Comparison of ENCODE assay signal across 8 cellular contexts in genomic region chr16:56357291-56357764, GRCh38.
DNase-seq lines count a peak whose midpoint lies in the region; ATAC-seq and TF ChIP-seq lines count a peak whose summit lies in the region.

No MANE protein-coding gene starts in this region.

- H3K27ac ChIP-seq in AG04450 (ENCODE audit: low read depth, low read length) (peak overlapping the region; percentile 94), HCT116 (ENCODE audit: low read depth, low read length) (no peak overlapping the region), heart left ventricle (peak overlapping the region in 10 of 12 donors; percentile 11 to 74 (median 37))

- CTCF ChIA-PET in AG04450 (lab: Charles Lee): interaction anchor here (0.8 to 3.7 kb wide), 5 partner anchors 13 to 94 kb away, joined by 3 to 28 read pairs (median 7); partner anchors contain the start of genes NUDT21 and OGFOD1
- CTCF ChIA-PET in HCT116 (lab: Charles Lee): interaction anchor here (1.2 to 2.2 kb wide), 7 partner anchors 8 to 411 kb away, joined by 3 to 33 read pairs (median 4); no protein-coding TSS in a partner anchor

- H3K27me3 ChIP-seq in AG04450 (ENCODE audit: control insufficient read depth, insufficient read depth, low read length) (no peaks in the 10 kb centered on the region), HCT116 (ENCODE audit: insufficient read depth, low read length) (no peaks in the 10 kb centered on the region), heart left ventricle (no peaks in the 10 kb centered on the region)

- H3K4me1 ChIP-seq in HCT116 (ENCODE audit: control insufficient read depth in 1 of 2, insufficient read depth in 2 of 2, low read length in 2 of 2) (peaks cover 13 to 16% of the 10 kb centered on the region in 2 experiments; a peak in 3 of 4 replicates), heart left ventricle (peaks cover 0 to 14% (median 8%) of the 10 kb centered on the region in 12 donors)

- H3K9me3 ChIP-seq in AG04450 (ENCODE audit: control insufficient read depth, insufficient read depth, low read length): no peaks in the 10 kb centered on the region
- no peaks in the 10 kb centered on the region for H3K9me3 ChIP-seq in HCT116 (ENCODE audit: control insufficient read depth in 1 of 2, insufficient read depth in 1 of 2, low read depth in 1 of 2, low read length in 2 of 2)
- no peaks in the 10 kb centered on the region for H3K9me3 ChIP-seq in heart left ventricle

- TF ChIP-seq RAD21 in HCT116 (IDR thresholded peaks at IDR 0.05; ENCODE audit: low read depth): no peak

- BruUV-seq in HCT116 (replicated peaks; lab: Mats Ljungman, UMichigan): no TSS peak

- peak overlapping the region; percentile 42; the same call in 1 of the 2 replicates for H3K9ac ChIP-seq in HCT116 (ENCODE audit: low read length)

- H3K4me2 ChIP-seq in HCT116 (ENCODE audit: low read length): peak overlapping the region; percentile 79

- RAD21 ChIA-PET in HCT116 (lab: Charles Lee; ENCODE audit: low non-redundant PET in 1 of 2, low total read pairs in 2 of 2, uncharacterized antibody in 2 of 2, unreplicated experiment in 2 of 2): no interaction called here

- ATAC-seq in HCT116: no peak
- peak in 3 of 4 donors; percentile 8 to 33 (median 18) for ATAC-seq in heart left ventricle
- peak; percentile 77 for ATAC-seq in sciatic nerve
- ATAC-seq in HG03159 (IDR thresholded peaks at IDR 0.05; ENCODE audit: unreplicated experiment): no peak

- TF ChIP-seq CTCF in AG04450 (IDR thresholded peaks at IDR 0.05; ENCODE audit: low read depth, low read length) (no peak), HCT116 (IDR thresholded peaks at IDR 0.05 in 2 of 3, conservative IDR thresholded peaks at IDR 0.05 in 1 of 3; ENCODE audit: borderline replicate concordance in 1 of 3, insufficient read depth in 1 of 3, low read depth in 2 of 3, low read length in 2 of 3) (no peak), heart left ventricle (IDR thresholded peaks at IDR 0.05) (no peak)

- H3K4me3 ChIP-seq in AG04450 (ENCODE audit: low read depth, low read length) (peak overlapping the region; percentile 41), HCT116 (replicated peaks in 1 of 2; ENCODE audit: low read depth in 1 of 2, low read length in 2 of 2) (no peak overlapping the region; a peak in 1 of 4 replicates), heart left ventricle (peak overlapping the region in 9 of 12 donors; percentile 40 to 56 (median 52))

- peaks cover 0 to 7% of the 10 kb centered on the region in 2 experiments; a peak in 1 of 4 replicates for H3K36me3 ChIP-seq in HCT116 (ENCODE audit: control insufficient read depth in 1 of 2, insufficient read depth in 2 of 2, low read length in 2 of 2)
- peaks cover 0 to 25% (median 12%) of the 10 kb centered on the region in 9 donors for H3K36me3 ChIP-seq in heart left ventricle

- TF ChIP-seq POLR2A in HCT116 (IDR thresholded peaks at IDR 0.05; ENCODE audit: borderline replicate concordance, extremely low read depth, insufficient read depth, insufficient read length) (no peak), heart left ventricle (IDR thresholded peaks at IDR 0.05) (no peak)

- H3K9me2 ChIP-seq in HCT116 (ENCODE audit: insufficient read depth): no peaks in the 10 kb centered on the region

- POLR2A ChIA-PET in AG04450 (lab: Yijun Ruan, JAX): interaction anchor here (1.3 to 1.7 kb wide), 2 partner anchors 13 to 94 kb away, joined by 4 to 6 read pairs; partner anchors contain the start of gene NUDT21
- POLR2A ChIA-PET in HCT116 (lab: Charles Lee): no interaction called here

- no peaks in the 10 kb centered on the region for H4K20me1 ChIP-seq in HCT116 (ENCODE audit: insufficient read depth)

- no peak for DNase-seq in AG04450 (ENCODE audit: low read depth, low spot score)
- no peak for DNase-seq in HCT116 (ENCODE audit: low read depth, low spot score)
- DNase-seq in activated T-cell treated with anti-CD3 and anti-CD28 coated beads, Interleukin-2, amount 50 U/mL, for 48 hours: peak; percentile 30 to 33
- DNase-seq in heart left ventricle: peak in 2 of 5 donors; percentile 7 to 15
- peak; percentile 61 for DNase-seq in sciatic nerve (ENCODE audit: low spot score)
- DNase-seq in HuH-7 (ENCODE audit: low spot score): no peak
- no peak for DNase-seq in AML-193 (lab: John Stamatoyannopoulos, UW)

- H3K79me2 ChIP-seq in HCT116 (ENCODE audit: insufficient read depth, low read length): no peaks in the 10 kb centered on the region

- WGBS in heart left ventricle, 4 donors: 70 to 82% (median 77%) methylated on average over 13 of the region's 13 CpGs

- peak overlapping the region; percentile 91 for H2AFZ ChIP-seq in HCT116 (ENCODE audit: low read depth, low read length, poor library complexity, severe bottlenecking)

- intact Hi-C loops in HCT116 (cut with micrococcal nuclease): no loop called here
- intact Hi-C loops in heart left ventricle (cut with DNase I): no loop called here
- intact Hi-C loops in sciatic nerve (cut with DNase I): no loop called here

TF ChIP-seq in HCT116, 20 proteins besides CTCF, POLR2A, EP300 and RAD21:
- TF ChIP-seq, protein P1, sequence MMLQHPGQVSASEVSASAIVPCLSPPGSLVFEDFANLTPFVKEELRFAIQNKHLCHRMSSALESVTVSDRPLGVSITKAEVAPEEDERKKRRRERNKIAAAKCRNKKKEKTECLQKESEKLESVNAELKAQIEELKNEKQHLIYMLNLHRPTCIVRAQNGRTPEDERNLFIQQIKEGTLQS (IDR thresholded peaks at IDR 0.05): no peak
- TF ChIP-seq ELF1 (IDR thresholded peaks at IDR 0.05; ENCODE audit: borderline replicate concordance, low read depth): no peak
- TF ChIP-seq, protein P2, sequence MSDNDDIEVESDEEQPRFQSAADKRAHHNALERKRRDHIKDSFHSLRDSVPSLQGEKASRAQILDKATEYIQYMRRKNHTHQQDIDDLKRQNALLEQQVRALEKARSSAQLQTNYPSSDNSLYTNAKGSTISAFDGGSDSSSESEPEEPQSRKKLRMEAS (IDR thresholded peaks at IDR 0.05): no peak
- TF ChIP-seq EZH2phosphoT487 (IDR thresholded peaks at IDR 0.05; ENCODE audit: borderline replicate concordance): no peak
- no peak for TF ChIP-seq ZNF274 (IDR thresholded peaks at IDR 0.05; ENCODE audit: low read depth, low read length)
- TF ChIP-seq CBX3 (IDR thresholded peaks at IDR 0.05; ENCODE audit: low read depth): no peak
- no peak for TF ChIP-seq SIN3A (IDR thresholded peaks at IDR 0.05; ENCODE audit: low read depth)
- no peak for TF ChIP-seq REST (IDR thresholded peaks at IDR 0.05; ENCODE audit: low read depth)
- TF ChIP-seq TCF7L2 (IDR thresholded peaks at IDR 0.05; ENCODE audit: borderline replicate concordance, extremely low read depth, insufficient read depth, insufficient read length): no peak

Comparison
In these comparisons a context has a peak if more than half of its experiments do, and no peak if none do; other contexts are left out.
1. DNase-seq: peak in activated T-cell treated with anti-CD3 and anti-CD28 coated beads, Interleukin-2, amount 50 U/mL, for 48 hours (2 of 2) and sciatic nerve (single experiment); none in AG04450 (single experiment), HCT116 (single experiment), HuH-7 (single experiment) and AML-193 (0 of 2).
2. H3K4me3 ChIP-seq: peak in AG04450 (single experiment) and heart left ventricle (9 of 12); none in HCT116 (0 of 2).
3. ATAC-seq: peak in heart left ventricle (3 of 4) and sciatic nerve (single experiment); none in HCT116 (single experiment) and HG03159 (single experiment).